ENCODE assay signal across 9 cellular contexts in the genomic region with DNA sequence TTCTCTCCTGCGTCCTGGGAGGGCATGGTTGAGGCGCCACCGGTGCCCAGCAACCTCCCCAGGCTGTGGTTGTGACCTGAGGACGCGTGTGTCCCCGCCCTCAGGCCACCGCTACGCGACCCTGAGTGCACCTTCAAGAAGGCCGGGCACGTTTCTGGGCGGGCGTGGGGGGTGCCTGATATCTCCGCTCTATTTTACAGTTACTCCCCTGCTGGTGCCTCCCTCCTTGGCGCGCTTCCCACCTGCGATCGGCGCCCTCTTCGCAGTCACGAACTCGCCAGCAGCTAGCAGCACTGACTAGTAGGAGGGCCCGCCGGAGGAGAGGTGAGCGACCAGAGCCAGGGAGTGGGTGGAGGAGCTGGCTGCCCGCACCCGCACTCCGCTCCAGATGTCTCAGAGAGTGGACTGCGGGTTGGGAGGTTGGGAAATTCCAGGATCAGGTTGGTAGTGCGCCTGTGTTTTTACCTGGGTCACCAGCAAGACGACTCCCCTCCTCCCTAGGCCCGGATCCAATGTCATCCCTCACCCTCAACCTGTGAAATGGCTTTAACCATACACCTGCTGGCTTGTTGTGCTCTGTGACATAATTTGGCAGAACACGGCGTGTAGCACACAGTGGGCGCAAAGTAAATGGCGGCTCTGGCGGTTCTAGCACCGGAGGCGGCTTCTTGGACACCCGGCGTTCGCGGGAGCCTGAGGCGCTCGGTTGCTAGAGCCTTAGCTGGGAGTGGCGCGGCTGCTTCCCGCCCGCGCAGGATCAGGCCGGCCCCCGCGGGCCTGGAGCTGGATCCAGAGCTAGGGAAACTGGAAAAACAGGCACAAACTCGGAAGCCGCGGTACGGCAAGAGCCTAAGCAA. TPM values are rescaled to one million over a fixed set of nuclear protein-coding genes. Genes with fewer than 3 reads are reported as not detected.
DNase-seq lines count a peak whose midpoint lies in the region; ATAC-seq, FAIRE-seq and TF ChIP-seq lines count a peak whose summit lies in the region.
"Had no signal": no experiment of that assay in that cellular context is flagged by ENCODE, and none has a peak within 500 bp of the region (broad histone marks: within the 10 kb centered on the region; RNA-seq: fewer than 3 reads in every experiment).

No MANE protein-coding gene starts in this region.

- no peak for TF ChIP-seq POLR2A in ovary (IDR thresholded peaks at IDR 0.05)
- no peak for TF ChIP-seq POLR2A in H54 (IDR thresholded peaks at IDR 0.05; ENCODE audit: low read depth, low read length)

- H3K4me1 ChIP-seq in CD4-positive, CD25-positive, alpha-beta regulatory T cell (ENCODE audit: control insufficient read depth, insufficient read depth, low read length, poor library complexity, severe bottlenecking) = peaks cover 13% of the 10 kb centered on the region
- peaks cover 3% of the 10 kb centered on the region for H3K4me1 ChIP-seq in ovary (ENCODE audit: insufficient read depth)
- H3K4me1 ChIP-seq in MM.1S (ENCODE audit: low read length) = no peaks in the 10 kb centered on the region

- POLR2A ChIA-PET in activated CD4-positive, alpha-beta memory T cell treated with anti-CD3 and anti-CD28 coated beads, Interleukin-2, amount 10 ng/mL, durations not matched to agents 7 days and 5 days (lab: Charles Lee) = interaction anchor here (0.7 kb wide), 1 partner anchor 20 kb away, joined by 3 read pairs; no protein-coding TSS in a partner anchor

- no peaks in the 10 kb centered on the region for H3K9me2 ChIP-seq in MM.1S (replicated peaks; ENCODE audit: insufficient read depth, low read length)

- no peaks in the 10 kb centered on the region for H3K36me3 ChIP-seq in CD4-positive, CD25-positive, alpha-beta regulatory T cell (ENCODE audit: control insufficient read depth, insufficient read depth, low read length)
- H3K36me3 ChIP-seq in ovary (no peaks in the 10 kb centered on the region), MM.1S (replicated peaks; ENCODE audit: insufficient read depth, low read length) (no peaks in the 10 kb centered on the region)

- H3K4me3 Mint-ChIP-seq in CD4-positive, CD25-positive, alpha-beta regulatory T cell = peak overlapping the region; percentile 39 to 91 (median 74)
- H3K4me3 Mint-ChIP-seq in activated CD4-positive, alpha-beta memory T cell treated with anti-CD3 and anti-CD28 coated beads, Interleukin-2, amount 10 ng/mL, durations not matched to agents 7 days and 5 days = peak overlapping the region; percentile 22
- peak overlapping the region; percentile 38 for H3K4me3 Mint-ChIP-seq in glutamatergic neuron (ENCODE audit: unreplicated experiment)

- intact Hi-C loops in ovary (cut with DNase I) = no loop called here

- DNase-seq in CD4-positive, CD25-positive, alpha-beta regulatory T cell = no peak
- no peak for DNase-seq in activated CD4-positive, alpha-beta memory T cell treated with anti-CD3 and anti-CD28 coated beads, Interleukin-2, amount 10 ng/mL, durations not matched to agents 7 days and 5 days
- DNase-seq in glutamatergic neuron (no peak), ovary (no peak), NCI-H2227 (lab: John Stamatoyannopoulos, UW; ENCODE audit: unreplicated experiment) (no peak), H54 (ENCODE audit: insufficient read length, low spot score) (no peak), MM.1S (no peak)
- no peak for DNase-seq in stimulated activated naive CD4-positive, alpha-beta T cell (lab: John Stamatoyannopoulos, UW)

- H3K4me1 Mint-ChIP-seq in CD4-positive, CD25-positive, alpha-beta regulatory T cell = peaks cover 0 to 11% (median 2%) of the 10 kb centered on the region in 4 donors
- H3K4me1 Mint-ChIP-seq in activated CD4-positive, alpha-beta memory T cell treated with anti-CD3 and anti-CD28 coated beads, Interleukin-2, amount 10 ng/mL, durations not matched to agents 7 days and 5 days = no peaks in the 10 kb centered on the region
- H3K4me1 Mint-ChIP-seq in glutamatergic neuron (ENCODE audit: low read depth, unreplicated experiment) = peaks cover 37% of the 10 kb centered on the region

- no peaks in the 10 kb centered on the region for H3K79me2 ChIP-seq in MM.1S (ENCODE audit: low read length)

- TF ChIP-seq CTCF in glutamatergic neuron (IDR thresholded peaks at IDR 0.05; ENCODE audit: partially characterized antibody, unreplicated experiment) = no peak
- TF ChIP-seq CTCF in ovary (IDR thresholded peaks at IDR 0.05) = no peak
- TF ChIP-seq CTCF in MM.1S (IDR thresholded peaks at IDR 0.05; ENCODE audit: low read length) = no peak

- TF ChIP-seq EP300 in ovary (IDR thresholded peaks at IDR 0.05) = no peak

- H3K4me3 ChIP-seq in CD4-positive, CD25-positive, alpha-beta regulatory T cell (ENCODE audit: low read depth, low read length) = no peak overlapping the region
- H3K4me3 ChIP-seq in ovary (peak overlapping the region; percentile 21), MM.1S (ENCODE audit: low read length) (no peak overlapping the region)

- H3K4me2 ChIP-seq in MM.1S (ENCODE audit: low read depth, low read length) = no peak overlapping the region

- no peaks in the 10 kb centered on the region for H3F3A ChIP-seq in MM.1S (ENCODE audit: insufficient read depth, low read length)

- CTCF ChIA-PET in activated CD4-positive, alpha-beta memory T cell treated with anti-CD3 and anti-CD28 coated beads, Interleukin-2, amount 10 ng/mL, durations not matched to agents 7 days and 5 days (lab: Charles Lee) = interaction anchor here (1.0 to 6.1 kb wide), 3 partner anchors 14 to 21 kb away, joined by 3 to 48 read pairs (median 4); no protein-coding TSS in a partner anchor

- no peaks in the 10 kb centered on the region for H4K20me1 ChIP-seq in MM.1S (ENCODE audit: insufficient read depth, low read length)

- WGBS in ovary, 3 donors = 4 to 8% (median 6%) methylated on average over 56 to 57 of the region's 57 CpGs

- peaks cover 89% of the 10 kb centered on the region for H3K27me3 Mint-ChIP-seq in CD4-positive, CD25-positive, alpha-beta regulatory T cell
- peaks cover 87% of the 10 kb centered on the region for H3K27me3 Mint-ChIP-seq in activated CD4-positive, alpha-beta memory T cell treated with anti-CD3 and anti-CD28 coated beads, Interleukin-2, amount 10 ng/mL, durations not matched to agents 7 days and 5 days
- H3K27me3 Mint-ChIP-seq in glutamatergic neuron (ENCODE audit: unreplicated experiment) = peaks cover 33% of the 10 kb centered on the region

- no peaks in the 10 kb centered on the region for H3K36me3 Mint-ChIP-seq in CD4-positive, CD25-positive, alpha-beta regulatory T cell
- no peaks in the 10 kb centered on the region for H3K36me3 Mint-ChIP-seq in activated CD4-positive, alpha-beta memory T cell treated with anti-CD3 and anti-CD28 coated beads, Interleukin-2, amount 10 ng/mL, durations not matched to agents 7 days and 5 days (ENCODE audit: low read depth)
- peaks cover 3% of the 10 kb centered on the region for H3K36me3 Mint-ChIP-seq in glutamatergic neuron (ENCODE audit: unreplicated experiment)

- peaks cover 0 to 1% (median 0%) of the 10 kb centered on the region in 7 donors for H3K9me3 Mint-ChIP-seq in CD4-positive, CD25-positive, alpha-beta regulatory T cell
- H3K9me3 Mint-ChIP-seq in activated CD4-positive, alpha-beta memory T cell treated with anti-CD3 and anti-CD28 coated beads, Interleukin-2, amount 10 ng/mL, durations not matched to agents 7 days and 5 days = no peaks in the 10 kb centered on the region
- peaks cover 8% of the 10 kb centered on the region for H3K9me3 Mint-ChIP-seq in glutamatergic neuron (ENCODE audit: unreplicated experiment)

- H3K9ac ChIP-seq in MM.1S (ENCODE audit: low read length) = no peak overlapping the region

- H3K9me3 ChIP-seq in CD4-positive, CD25-positive, alpha-beta regulatory T cell (ENCODE audit: control insufficient read depth in 2 of 2, low read length in 2 of 2) = no peaks in the 10 kb centered on the region
- no peaks in the 10 kb centered on the region for H3K9me3 ChIP-seq in ovary
- H3K9me3 ChIP-seq in MM.1S (replicated peaks; ENCODE audit: insufficient read depth, low read length) = no peaks in the 10 kb centered on the region

- H2AFZ ChIP-seq in MM.1S (ENCODE audit: low read length) = no peak overlapping the region

- no peak overlapping the region for H3K27ac ChIP-seq in CD4-positive, CD25-positive, alpha-beta regulatory T cell (ENCODE audit: insufficient read depth, low read length, poor library complexity, severe bottlenecking)
- no peak overlapping the region for H3K27ac ChIP-seq in ovary
- no peak overlapping the region for H3K27ac ChIP-seq in MM.1S (ENCODE audit: low read length)

- FAIRE-seq in H54 (lab: Jason Lieb, UNC) = no peak
- FAIRE-seq: D721Med had no signal

- ATAC-seq in CD4-positive, CD25-positive, alpha-beta regulatory T cell (ENCODE audit: low read depth in 2 of 2) = no peak

- H3K27ac Mint-ChIP-seq in CD4-positive, CD25-positive, alpha-beta regulatory T cell = no peak overlapping the region
- H3K27ac Mint-ChIP-seq in activated CD4-positive, alpha-beta memory T cell treated with anti-CD3 and anti-CD28 coated beads, Interleukin-2, amount 10 ng/mL, durations not matched to agents 7 days and 5 days = no peak overlapping the region
- H3K27ac Mint-ChIP-seq in glutamatergic neuron (ENCODE audit: unreplicated experiment) = no peak overlapping the region

- peaks cover 57% of the 10 kb centered on the region for H3K27me3 ChIP-seq in CD4-positive, CD25-positive, alpha-beta regulatory T cell (ENCODE audit: control insufficient read depth, insufficient read depth, low read length)
- peaks cover 3% of the 10 kb centered on the region for H3K27me3 ChIP-seq in ovary
- H3K27me3 ChIP-seq in MM.1S (replicated peaks; ENCODE audit: insufficient read depth, low read length) = peaks cover 93% of the 10 kb centered on the region

RNA-seq across cellular contexts. Expression of a gene that starts 43.4 kb away (rescaled TPM):
- 157 TPM for total RNA-seq in CD4-positive, CD25-positive, alpha-beta regulatory T cell
- 10 to 100 TPM; 31.2 to 38.3 (median 33.7) TPM for polyA plus RNA-seq in CD4-positive, CD25-positive, alpha-beta regulatory T cell
- 100 to 1,000 TPM; 106 to 109 TPM for total RNA-seq in activated CD4-positive, alpha-beta memory T cell treated with anti-CD3 and anti-CD28 coated beads, Interleukin-2, amount 10 ng/mL, durations not matched to agents 7 days and 5 days
- total RNA-seq in glutamatergic neuron (ENCODE audit: unreplicated experiment) = 55.4 TPM
- total RNA-seq in ovary = 10 to 100 TPM; 33.0 to 52.0 (median 43.0) TPM
- 10 to 100 TPM; 19.8 to 25.0 TPM for polyA plus RNA-seq in ovary

Comparison
In these comparisons a context has a peak if more than half of its experiments do, and no peak if none do; other contexts are left out.
1. H3K4me3 Mint-ChIP-seq: peak in every context shown above with its lines; median percentile 74 in CD4-positive, CD25-positive, alpha-beta regulatory T cell; 38 in glutamatergic neuron; 22 in activated CD4-positive, alpha-beta memory T cell treated with anti-CD3 and anti-CD28 coated beads, Interleukin-2, amount 10 ng/mL, durations not matched to agents 7 days and 5 days.